8 cellular contexts compared by ENCODE assay signal in the genomic region with DNA sequence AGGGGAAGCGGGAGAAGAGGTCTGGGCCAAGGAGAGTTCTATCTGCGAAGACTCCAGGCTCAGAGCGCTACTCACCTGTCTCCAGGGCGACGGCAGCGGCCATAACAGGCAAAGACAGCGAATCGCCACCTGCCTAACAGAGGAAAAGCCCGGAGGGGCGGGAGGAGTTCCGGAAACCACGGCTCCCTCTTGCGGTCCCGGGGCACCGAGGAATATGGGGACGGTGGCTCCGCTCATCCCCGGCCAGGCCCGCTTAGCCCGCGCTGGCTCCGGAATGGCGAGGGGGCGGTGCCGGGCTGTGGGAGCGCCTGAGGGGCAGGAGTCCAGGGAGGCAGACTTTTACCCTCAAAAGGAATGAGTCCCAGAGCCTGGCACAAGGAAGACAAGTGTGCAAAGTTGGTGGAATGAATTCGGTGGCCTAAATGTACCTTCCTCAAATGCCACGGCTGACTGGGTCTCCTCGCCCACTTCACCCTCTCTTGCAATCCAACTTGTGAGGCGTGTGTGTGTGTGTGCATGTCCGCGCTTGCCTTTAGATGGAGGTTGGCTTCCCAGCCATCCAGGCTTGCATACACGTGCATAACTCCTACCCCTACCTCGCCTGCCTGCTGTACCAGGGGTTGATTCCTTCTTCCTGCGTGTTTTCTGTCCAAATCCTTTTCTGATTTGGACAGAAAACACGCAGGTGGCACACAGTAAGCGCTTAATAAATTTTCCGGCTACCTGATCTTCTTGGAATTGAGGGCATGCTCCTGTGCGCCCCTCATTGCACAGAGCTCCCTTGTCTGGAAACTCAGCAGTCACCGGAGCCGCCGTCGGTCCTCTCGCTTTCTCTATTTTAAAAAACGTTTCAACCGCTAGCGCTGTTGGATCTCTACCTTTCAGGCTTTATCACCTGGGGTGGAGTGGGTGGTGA. TPM values are rescaled to one million over a fixed set of nuclear protein-coding genes. Genes with fewer than 3 reads are reported as not detected.
A peak's percentile ranks its signal among the peaks of the same experiment; 100 is the strongest.
DNase-seq lines count a peak whose midpoint lies in the region; ATAC-seq and TF ChIP-seq lines count a peak whose summit lies in the region.

No MANE protein-coding gene starts in this region.

- no peak for ATAC-seq in GM21526 (IDR thresholded peaks at IDR 0.05; ENCODE audit: low FRiP score, unreplicated experiment)

- H3K9me3 ChIP-seq in esophagus squamous epithelium = no peaks in the 10 kb centered on the region

- DNase-seq in NCI-H1417 (lab: John Stamatoyannopoulos, UW) = peak; percentile 25 to 69 (median 49)
- no peak for DNase-seq in NCI-H1417 treated with DMSO at 0.1 percent for 48 hours (lab: John Stamatoyannopoulos, UW)
- DNase-seq in NCI-H82 (lab: John Stamatoyannopoulos, UW) = peak; percentile 82
- DNase-seq in esophagus squamous epithelium (lab: John Stamatoyannopoulos, UW) = no peak
- DNase-seq in renal cortical epithelial cell (ENCODE audit: low read depth) = peak; percentile 12
- DNase-seq in KBM-7 = no peak
- DNase-seq in stimulated activated CD4-positive, alpha-beta T cell treated with anti-CD3 and anti-CD28 coated beads, Interleukin-2, amount 100 ng/mL, for 24 hours = no peak

- no peaks in the 10 kb centered on the region for H3K36me3 ChIP-seq in esophagus squamous epithelium

- peak in 2 of 6 experiments; percentile 9 to 18 for TF ChIP-seq CTCF in esophagus squamous epithelium (IDR thresholded peaks at IDR 0.05)

- peaks cover 15 to 72% (median 23%) of the 10 kb centered on the region in 3 donors for H3K4me1 ChIP-seq in esophagus squamous epithelium

- peak overlapping the region; percentile 25 to 58 (median 42) for H3K4me3 ChIP-seq in esophagus squamous epithelium

- WGBS in esophagus squamous epithelium, 2 donors = 29 to 30% methylated on average over 21 to 23 of the region's 47 CpGs

- H3K27ac ChIP-seq in esophagus squamous epithelium = peak overlapping the region; percentile 50 to 86 (median 77)

- intact Hi-C loops in esophagus squamous epithelium (cut with DNase I) = no loop called here

- no peak for TF ChIP-seq POLR2A in esophagus squamous epithelium (IDR thresholded peaks at IDR 0.05)

- peaks cover 0 to 49% (median 0%) of the 10 kb centered on the region in 4 donors for H3K27me3 ChIP-seq in esophagus squamous epithelium

- in situ Hi-C loops in KBM-7 (cut with MboI; ENCODE audit: low pct_unique_long_range_greater_than_20kb, low sequenced_read_pairs) = no loop called here

RNA-seq across cellular contexts. Expression of a gene that starts 3.5 kb away (rescaled TPM):
- total RNA-seq in esophagus squamous epithelium = 1 to 10 TPM in 1 of 4 donors, under 1 TPM in 2, not detected in 1; 0.27 to 1.5 (median 0.57) TPM
- total RNA-seq in renal cortical epithelial cell = 1.4 TPM in 1 of 2 replicates, not detected in the other

RNA-seq across cellular contexts. Expression of a gene that starts 3.7 kb away (rescaled TPM):
- total RNA-seq in esophagus squamous epithelium (10 to 100 TPM in 2 of 4 donors, 1 to 10 TPM in 2; 5.5 to 18.9 (median 12.5) TPM), renal cortical epithelial cell (8.5 and 16.8 TPM in 2 replicates)

RNA-seq across cellular contexts. Expression of a gene that starts 14.2 kb away (rescaled TPM):
- 100 to 1,000 TPM; 446 to 796 (median 696) TPM for total RNA-seq in esophagus squamous epithelium
- total RNA-seq in renal cortical epithelial cell = 137 and 152 TPM in 2 replicates

RNA-seq across cellular contexts. Expression of a gene that starts 14.6 kb away (rescaled TPM):
- total RNA-seq in esophagus squamous epithelium (10 to 100 TPM in 3 of 4 donors, 1 to 10 TPM in 1; 8.1 to 17.4 (median 11.4) TPM), renal cortical epithelial cell (9.4 and 25.6 TPM in 2 replicates)

RNA-seq across cellular contexts. Expression of a gene that starts 58.1 kb away (rescaled TPM):
- total RNA-seq in esophagus squamous epithelium = 1 to 10 TPM in 2 of 4 donors, under 1 TPM in 2; 0.29 to 2.3 (median 1.3) TPM
- not detected in 2 replicates for total RNA-seq in renal cortical epithelial cell

Comparison
In these comparisons a context has a peak if more than half of its experiments do, and no peak if none do; other contexts are left out.
1. DNase-seq: peak in NCI-H1417 (3 of 3), NCI-H82 (single experiment) and renal cortical epithelial cell (single experiment); none in NCI-H1417 treated with DMSO at 0.1 percent for 48 hours (single experiment), esophagus squamous epithelium (single experiment), KBM-7 (single experiment) and stimulated activated CD4-positive, alpha-beta T cell treated with anti-CD3 and anti-CD28 coated beads, Interleukin-2, amount 100 ng/mL, for 24 hours (0 of 2).